In genomic region chr16:67864594-67864993, GRCh38 we compare ENCODE assay signal across 1 cellular context.
TF ChIP-seq lines count a peak whose summit lies in the region.

No MANE protein-coding gene starts in this region.

TF ChIP-seq in HepG2, 621 proteins besides CTCF, POLR2A, EP300 and RAD21:
- no peak for TF ChIP-seq ZSCAN25 (CRISPR knock-in tag; IDR thresholded peaks at IDR 0.05)
- peak; percentile 37 for TF ChIP-seq RBM22 (optimal IDR thresholded peaks at IDR 0.05; ENCODE audit: low read length)
